25 cellular contexts compared by ENCODE assay signal in genomic region chr3:128501431-128501830, GRCh38. TPM values are rescaled to one million over a fixed set of nuclear protein-coding genes. Genes with fewer than 3 reads are reported as not detected.
"Had no signal": no experiment of that assay in that cellular context is flagged by ENCODE, and none has a peak within 500 bp of the region (broad histone marks: within the 10 kb centered on the region; RNA-seq: fewer than 3 reads in every experiment).

No MANE protein-coding gene starts in this region.

- H3K27me3 ChIP-seq: SJSA1 had no signal

- H3K27ac ChIP-seq: Peyer's patch, SJSA1, SK-N-MC had no signal

- ATAC-seq: Right ventricle myocardium inferior had no signal

- H3K4me3 ChIP-seq: MG63, Peyer's patch, SJSA1, SK-N-MC had no signal

- DNase-seq: IMR-90, Karpas-422, KG1, MG63, NCI-H1092, NCI-H1105 treated with DMSO at 0.1 percent for 48 hours, NCI-H1417 treated with DMSO at 0.1 percent for 48 hours, NCI-H146, NCI-H1694 treated with DMSO at 0.1 percent for 48 hours, NCI-H1930, NCI-H2081, NCI-H2107, NCI-H226, NCI-H446, NCI-H510A, NCI-H524 treated with DMSO at 0.1 percent for 48 hours, NCI-H69, NCI-H774, Peyer's patch, SIG-M5 had no signal

- H3K9me3 ChIP-seq: MG63, Peyer's patch, SJSA1 had no signal

- H3K36me3 ChIP-seq: MG63, Peyer's patch had no signal

RNA-seq across cellular contexts. Expression of gene DNAJB8, which starts 34.7 kb away (rescaled TPM):
- total RNA-seq: HT-29, IMR-90, Peyer's patch, Right ventricle myocardium inferior, RPMI7951, SJSA1 had no signal
- polyA plus RNA-seq: IMR-90 had no signal
